In the genomic region with DNA sequence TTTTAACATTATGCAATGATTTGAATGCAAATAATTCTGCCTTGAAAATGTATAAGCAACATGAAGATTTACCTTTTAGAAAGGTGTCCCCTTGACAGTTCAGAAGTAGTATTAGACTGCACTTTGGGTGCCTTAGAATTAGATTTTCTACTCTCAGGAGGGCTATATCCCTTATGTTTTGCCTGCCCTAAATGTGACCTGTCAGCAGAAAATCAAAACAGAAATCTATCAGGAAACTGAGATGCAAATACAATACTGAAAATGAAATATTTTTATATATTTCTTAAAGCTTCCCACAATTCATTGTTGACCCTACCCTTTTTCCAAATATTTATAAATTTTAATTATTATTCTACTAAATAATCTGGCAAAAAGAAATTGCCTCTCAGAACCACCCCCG, we compare ENCODE assay signal across 18 cellular contexts.
DNase-seq lines count a peak whose midpoint lies in the region; ATAC-seq, FAIRE-seq and TF ChIP-seq lines count a peak whose summit lies in the region.
"Had no signal": no experiment of that assay in that cellular context is flagged by ENCODE, and none has a peak within 500 bp of the region (broad histone marks: within the 10 kb centered on the region; RNA-seq: fewer than 3 reads in every experiment).

No MANE protein-coding gene starts in this region.

- in situ Hi-C loops in IMR-90 (cut with MboI; ENCODE audit: low sequenced_read_pairs), result no loop called here

- no peak for TF ChIP-seq EP300 in A549 (IDR thresholded peaks at IDR 0.05)

- peaks cover 59% of the 10 kb centered on the region for H3K36me3 Mint-ChIP-seq in CD4-positive, alpha-beta T cell (ENCODE audit: low read depth)

- no peak overlapping the region for H4K8ac ChIP-seq in IMR-90 (ENCODE audit: low read depth in 2 of 2, low read length in 2 of 2)

- no peak overlapping the region for H3K4me3 ChIP-seq in A549
- no peak overlapping the region for H3K4me3 ChIP-seq in IMR-90 (ENCODE audit: insufficient read depth, low read depth, low read length)
- H3K4me3 ChIP-seq: BLaER1, GM23338 had no signal

- CTCF ChIA-PET in A549 (lab: Yijun Ruan, JAX) (no interaction called here), IMR-90 (lab: Yijun Ruan, JAX) (no interaction called here)
- CTCF ChIA-PET in CD4-positive, alpha-beta T cell (lab: Charles Lee), result no interaction called here

- no peak for ATAC-seq in A549
- ATAC-seq in CD4-positive, alpha-beta T cell (ENCODE audit: poor library complexity), result no peak
- no peak for ATAC-seq in IMR-90 (ENCODE audit: low read depth)
- ATAC-seq in foreskin keratinocyte, result no peak
- ATAC-seq: GM23338, HCT116 had no signal

- peaks cover 67% of the 10 kb centered on the region for H3K4me1 Mint-ChIP-seq in CD4-positive, alpha-beta T cell (ENCODE audit: low read depth)
- H3K4me1 Mint-ChIP-seq: GM23338, H9 had no signal

- 0 out of 3 replicates have a peak, but pooled peaks cover 3% of the 10 kb centered on the region for H3K4me1 ChIP-seq in A549
- peaks cover 10% of the 10 kb centered on the region for H3K4me1 ChIP-seq in IMR-90 (ENCODE audit: control insufficient read depth, insufficient read depth, low read length)
- no peaks in the 10 kb centered on the region for H3K4me1 ChIP-seq in foreskin keratinocyte
- H3K4me1 ChIP-seq: BLaER1 had no signal

- H3K4me3 Mint-ChIP-seq in CD4-positive, alpha-beta T cell, result no peak overlapping the region
- H3K4me3 Mint-ChIP-seq: B cell; CD4-positive, CD25-positive, alpha-beta regulatory T cell; GM23338; H9 had no signal

- no peak overlapping the region for H2AK5ac ChIP-seq in IMR-90 (ENCODE audit: low read depth, low read length)

- H3K14ac ChIP-seq in IMR-90 (replicated peaks; ENCODE audit: low read depth, low read length), result no peak overlapping the region

- H3K56ac ChIP-seq in IMR-90 (ENCODE audit: extremely low read depth, insufficient read depth, low read length), result no peak overlapping the region

- BruUV-seq in IMR-90 (replicated peaks; lab: Mats Ljungman, UMichigan), result no TSS peak

- H3K27ac ChIP-seq in A549 (no peak overlapping the region), IMR-90 (ENCODE audit: insufficient read depth, low read length) (no peak overlapping the region), foreskin keratinocyte (peak overlapping the region; percentile 13)
- H3K27ac ChIP-seq in CD4-positive, alpha-beta T cell (ENCODE audit: low read depth, low read length), result no peak overlapping the region
- H3K27ac ChIP-seq: BLaER1, C4-2B had no signal

- H3K27me3 ChIP-seq in CD4-positive, alpha-beta T cell (ENCODE audit: control insufficient read depth, insufficient read depth, low read length), result no peaks in the 10 kb centered on the region
- H3K27me3 ChIP-seq in IMR-90 (ENCODE audit: control insufficient read depth, insufficient read depth, low read length), result no peaks in the 10 kb centered on the region
- H3K27me3 ChIP-seq in foreskin keratinocyte, result no peaks in the 10 kb centered on the region
- H3K27me3 ChIP-seq: BLaER1 had no signal

- no peak overlapping the region for H2BK120ac ChIP-seq in IMR-90 (ENCODE audit: low read depth, low read length)

- H2BK5ac ChIP-seq in IMR-90 (ENCODE audit: low read depth, low read length, poor library complexity, severe bottlenecking), result no peak overlapping the region

- no peak overlapping the region for H4K91ac ChIP-seq in IMR-90 (ENCODE audit: insufficient read depth, low read depth, low read length)

- no peak overlapping the region for H4K5ac ChIP-seq in IMR-90 (ENCODE audit: low read depth, low read length)

- WGBS in A549 (ENCODE audit: missing lambda C conversion rate), result 95% methylated on average over 1 of the region's 1 CpG
- no CpG with 5 or more reads among the region's 1 CpG for WGBS in IMR-90 (ENCODE audit: extremely low coverage in 2 of 2, insufficient read length in 1 of 2), 2 experiments

- dilution Hi-C loops in IMR-90 (cut with HindIII; ENCODE audit: low sequenced_read_pairs, unreplicated experiment), result no loop called here

- no peak overlapping the region for H3K9ac ChIP-seq in IMR-90 (ENCODE audit: low read depth, low read length)
- H3K9ac ChIP-seq: BLaER1 had no signal

- H2BK20ac ChIP-seq in IMR-90 (ENCODE audit: low read depth, low read length), result no peak overlapping the region

- peaks cover 43% of the 10 kb centered on the region for H4K20me1 ChIP-seq in IMR-90 (ENCODE audit: insufficient read depth, low read length)

- no peak overlapping the region for H3K4me2 ChIP-seq in A549
- no peak overlapping the region for H3K4me2 ChIP-seq in IMR-90 (ENCODE audit: low read depth, low read length)
- H3K4me2 ChIP-seq: BLaER1, GM23338 had no signal

- no peak overlapping the region for H3K18ac ChIP-seq in IMR-90 (ENCODE audit: low read depth, low read length)

- no peak for FAIRE-seq in A549 (lab: Jason Lieb, UNC)

- H2BK15ac ChIP-seq in IMR-90 (ENCODE audit: low read depth, low read length), result no peak overlapping the region

- no peak for DNase-seq in A549 (ENCODE audit: low read depth in 1 of 2, low spot score in 1 of 2)
- no peak for DNase-seq in CD4-positive, alpha-beta T cell
- no peak for DNase-seq in IMR-90
- no peak for DNase-seq in foreskin keratinocyte
- no peak for DNase-seq in cardiac septum (ENCODE audit: low spot score)
- DNase-seq in ureter (ENCODE audit: low spot score), result no peak
- DNase-seq: Calu3; CD4-positive, CD25-positive, alpha-beta regulatory T cell; COR-L47; DMS53; DMS79 treated with DMSO at 0.1 percent for 48 hours; GF-D8; H9 had no signal

- no peaks in the 10 kb centered on the region for H3K9me3 Mint-ChIP-seq in CD4-positive, alpha-beta T cell
- H3K9me3 Mint-ChIP-seq: CD4-positive, CD25-positive, alpha-beta regulatory T cell; GM23338; H9 had no signal

- no peak overlapping the region for H2AFZ ChIP-seq in IMR-90 (replicated peaks; ENCODE audit: low read length, poor library complexity)
- H2AFZ ChIP-seq: GM23338 had no signal

- no peaks in the 10 kb centered on the region for H3K9me3 ChIP-seq in A549
- H3K9me3 ChIP-seq in CD4-positive, alpha-beta T cell (ENCODE audit: control insufficient read depth, low read length), result no peaks in the 10 kb centered on the region
- no peaks in the 10 kb centered on the region for H3K9me3 ChIP-seq in IMR-90 (ENCODE audit: control insufficient read depth, insufficient read depth, low read length)
- H3K9me3 ChIP-seq: BLaER1 had no signal

- no peak overlapping the region for H2AK9ac ChIP-seq in IMR-90 (replicated peaks; ENCODE audit: low read depth, low read length, poor library complexity)

- H3K79me1 ChIP-seq in IMR-90 (ENCODE audit: low read depth in 1 of 2, low read length in 2 of 2), result peaks cover 30 to 50% of the 10 kb centered on the region in 2 experiments

- H3K4ac ChIP-seq in IMR-90 (ENCODE audit: low read depth, low read length), result no peak overlapping the region

- H3K36me3 ChIP-seq in IMR-90 (ENCODE audit: control insufficient read depth, insufficient read depth, low read length), result peaks cover 18% of the 10 kb centered on the region

- H3K9me1 ChIP-seq in IMR-90 (ENCODE audit: insufficient read depth, low read length), result peaks cover 7% of the 10 kb centered on the region

- H3K27me3 Mint-ChIP-seq in CD4-positive, alpha-beta T cell, result no peaks in the 10 kb centered on the region
- H3K27me3 Mint-ChIP-seq: B cell; CD4-positive, CD25-positive, alpha-beta regulatory T cell had no signal

- no peak overlapping the region for H3K23ac ChIP-seq in IMR-90 (ENCODE audit: low read depth, low read length)

- TF ChIP-seq POLR2A in A549 (IDR thresholded peaks at IDR 0.05; ENCODE audit: low read length) (no peak), IMR-90 (IDR thresholded peaks at IDR 0.05; ENCODE audit: low read depth, low read length) (no peak)

- POLR2A ChIA-PET in A549 (lab: Yijun Ruan, JAX), result no interaction called here
- POLR2A ChIA-PET in CD4-positive, alpha-beta T cell (lab: Charles Lee), result no interaction called here
- POLR2A ChIA-PET in IMR-90 (lab: Charles Lee; ENCODE audit: unreplicated experiment), result no interaction called here

- intact Hi-C loops in CD4-positive, alpha-beta T cell (cut with DNase I, micrococcal nuclease), result no loop called here
- intact Hi-C loops in IMR-90 (cut with micrococcal nuclease), result no loop called here
- intact Hi-C loops in cardiac septum (cut with DNase I), result no loop called here

- TF ChIP-seq CTCF in A549 (IDR thresholded peaks at IDR 0.05), result no peak
- TF ChIP-seq CTCF in CD4-positive, alpha-beta T cell (IDR thresholded peaks at IDR 0.05), result no peak
- no peak for TF ChIP-seq CTCF in IMR-90 (conservative IDR thresholded peaks at IDR 0.05; ENCODE audit: low read depth, low read length)
- no peak for TF ChIP-seq CTCF in foreskin keratinocyte (conservative IDR thresholded peaks at IDR 0.05)

- no peak for TF ChIP-seq RAD21 in A549 (conservative IDR thresholded peaks at IDR 0.05 in 1 of 2, IDR thresholded peaks at IDR 0.05 in 1 of 2)
- no peak for TF ChIP-seq RAD21 in IMR-90 (IDR thresholded peaks at IDR 0.05; ENCODE audit: low read length)

- H3K27ac Mint-ChIP-seq in CD4-positive, alpha-beta T cell, result peak overlapping the region; percentile 48
- H3K27ac Mint-ChIP-seq: B cell, GM23338, H9 had no signal

TF ChIP-seq in A549, 52 proteins besides CTCF, POLR2A, EP300 and RAD21:
- TF ChIP-seq MAFK (IDR thresholded peaks at IDR 0.05; ENCODE audit: partially characterized antibody) (peak; percentile 84), RCOR1 (IDR thresholded peaks at IDR 0.05; ENCODE audit: low read depth, low read length) (no peak)

TF ChIP-seq in IMR-90, 13 proteins besides CTCF, POLR2A, EP300 and RAD21:
- TF ChIP-seq FOS (IDR thresholded peaks at IDR 0.05; ENCODE audit: low read depth, low read length), result no peak
- TF ChIP-seq BHLHE40 (IDR thresholded peaks at IDR 0.05; ENCODE audit: low read depth, low read length), result no peak
- peak; percentile 91 for TF ChIP-seq MAFK (IDR thresholded peaks at IDR 0.05; ENCODE audit: low read depth, low read length)
